21 cellular contexts compared by ENCODE assay signal in genomic region chr14:23494223-23494622, GRCh38. TPM values are rescaled to one million over a fixed set of nuclear protein-coding genes. Genes with fewer than 3 reads are reported as not detected.
DNase-seq lines count a peak whose midpoint lies in the region; ATAC-seq, FAIRE-seq and TF ChIP-seq lines count a peak whose summit lies in the region.
"Had no signal": no experiment of that assay in that cellular context is flagged by ENCODE, and none has a peak within 500 bp of the region (broad histone marks: within the 10 kb centered on the region; RNA-seq: fewer than 3 reads in every experiment).

No MANE protein-coding gene starts in this region.

- WGBS in HepG2 (ENCODE audit: low lambda C conversion rate), result 96% methylated on average over 2 of the region's 2 CpGs

- TF ChIP-seq EP300 in HepG2 (IDR thresholded peaks at IDR 0.05; ENCODE audit: low read depth in 2 of 2, low read length in 2 of 2), result no peak
- no peak for TF ChIP-seq EP300 in HepG2 (CRISPR knock-in tag; IDR thresholded peaks at IDR 0.05; ENCODE audit: borderline replicate concordance)

- POLR2A ChIA-PET in HepG2 (lab: Yijun Ruan, JAX), result interaction anchor here (0.6 to 1.8 kb wide), 6 partner anchors 8 to 173 kb away, joined by 3 to 7 read pairs (median 4); partner anchors contain the start of genes AP1G2, PABPN1 and THTPA

- no peak for TF ChIP-seq CTCF in HepG2 (CRISPR knock-in tag; IDR thresholded peaks at IDR 0.05)

- H3K36me3 Mint-ChIP-seq in activated CD8-positive, alpha-beta memory T cell treated with anti-CD3 and anti-CD28 coated beads, Interleukin-2, amount 10 ng/mL, durations not matched to agents 7 days and 5 days, result no peaks in the 10 kb centered on the region

- no peak overlapping the region for H3K27ac ChIP-seq in HepG2 (ENCODE audit: extremely low read length, insufficient read depth, low read length)
- H3K27ac ChIP-seq: coronary artery, esophagus muscularis mucosa had no signal

- TF ChIP-seq RAD21 in HepG2 (CRISPR knock-in tag; IDR thresholded peaks at IDR 0.05), result no peak

- no peak overlapping the region for H3K4me3 ChIP-seq in HepG2 (replicated peaks in 1 of 3; ENCODE audit: insufficient read depth in 1 of 3, low read depth in 2 of 3, low read length in 3 of 3)
- H3K4me3 ChIP-seq: coronary artery, esophagus muscularis mucosa, ovary had no signal

- H2AFZ ChIP-seq in HepG2 (ENCODE audit: low read length), result no peak overlapping the region

- CTCF ChIA-PET in HepG2 (lab: Yijun Ruan, JAX; ENCODE audit: low intra/inter-chr PET ratio, low total read pairs), result no interaction called here
- CTCF ChIA-PET in activated CD8-positive, alpha-beta memory T cell treated with anti-CD3 and anti-CD28 coated beads, Interleukin-2, amount 10 ng/mL, durations not matched to agents 7 days and 5 days (lab: Charles Lee), result no interaction called here

- no peaks in the 10 kb centered on the region for H3K79me2 ChIP-seq in HepG2 (ENCODE audit: insufficient read depth, low read length)

- no peaks in the 10 kb centered on the region for H3K4me1 Mint-ChIP-seq in activated CD8-positive, alpha-beta memory T cell treated with anti-CD3 and anti-CD28 coated beads, Interleukin-2, amount 10 ng/mL, durations not matched to agents 7 days and 5 days
- H3K4me1 Mint-ChIP-seq: activated naive CD8-positive, alpha-beta T cell treated with anti-CD3 and anti-CD28 coated beads, Interleukin-2, amount 50 U/mL, for 24 hours; T-cell had no signal

- in situ Hi-C loops in HepG2 (cut with HindIII; ENCODE audit: extremely low pct_ligation_motif_present, low pct_unique_long_range_greater_than_20kb), result no loop called here

- H3K27ac Mint-ChIP-seq in activated CD8-positive, alpha-beta memory T cell treated with anti-CD3 and anti-CD28 coated beads, Interleukin-2, amount 10 ng/mL, durations not matched to agents 7 days and 5 days, result no peak overlapping the region
- H3K27ac Mint-ChIP-seq: activated naive CD8-positive, alpha-beta T cell treated with anti-CD3 and anti-CD28 coated beads, Interleukin-2, amount 50 U/mL, for 24 hours; mesothelial cell of epicardium; T-cell had no signal

- TF ChIP-seq POLR2A in HepG2 (IDR thresholded peaks at IDR 0.05; ENCODE audit: insufficient read depth in 1 of 2, low read depth in 2 of 2, low read length in 2 of 2), result no peak

- intact Hi-C loops in HepG2 (cut with micrococcal nuclease; ENCODE audit: unreplicated experiment), result no loop called here

- no peak overlapping the region for H3K4me2 ChIP-seq in HepG2 (ENCODE audit: low read depth, low read length)

- no peaks in the 10 kb centered on the region for H3K9me3 ChIP-seq in HepG2 (ENCODE audit: low read length)
- H3K9me3 ChIP-seq: esophagus muscularis mucosa, ovary had no signal

- H3K27me3 Mint-ChIP-seq in activated CD8-positive, alpha-beta memory T cell treated with anti-CD3 and anti-CD28 coated beads, Interleukin-2, amount 10 ng/mL, durations not matched to agents 7 days and 5 days, result no peaks in the 10 kb centered on the region
- H3K27me3 Mint-ChIP-seq: activated naive CD8-positive, alpha-beta T cell treated with anti-CD3 and anti-CD28 coated beads, Interleukin-2, amount 50 U/mL, for 24 hours; T-cell had no signal

- peak; percentile 12 for FAIRE-seq in HepG2 (lab: Jason Lieb, UNC)

- ATAC-seq in HepG2 (no peak), GM18873 (IDR thresholded peaks at IDR 0.05; ENCODE audit: low FRiP score, unreplicated experiment) (no peak), HG03378 (IDR thresholded peaks at IDR 0.05; ENCODE audit: unreplicated experiment) (no peak), GM18907 (IDR thresholded peaks at IDR 0.05; ENCODE audit: unreplicated experiment) (no peak)
- ATAC-seq in activated CD8-positive, alpha-beta memory T cell treated with anti-CD3 and anti-CD28 coated beads, Interleukin-2, amount 10 ng/mL, durations not matched to agents 7 days and 5 days, result no peak
- ATAC-seq: activated CD4-positive, CD25-positive, alpha-beta regulatory T cell treated with anti-CD3 and anti-CD28 coated beads, Interleukin-2, amount 50 U/mL, for 24 hours; activated naive CD8-positive, alpha-beta T cell treated with anti-CD3 and anti-CD28 coated beads, Interleukin-2, amount 50 U/mL, for 24 hours; T-cell had no signal

- H3K4me3 Mint-ChIP-seq in activated CD8-positive, alpha-beta memory T cell treated with anti-CD3 and anti-CD28 coated beads, Interleukin-2, amount 10 ng/mL, durations not matched to agents 7 days and 5 days, result no peak overlapping the region
- H3K4me3 Mint-ChIP-seq: activated naive CD8-positive, alpha-beta T cell treated with anti-CD3 and anti-CD28 coated beads, Interleukin-2, amount 50 U/mL, for 24 hours; mesothelial cell of epicardium; T-cell had no signal

- no peak overlapping the region for H3K9ac ChIP-seq in HepG2 (ENCODE audit: insufficient read depth, low read depth, low read length)

- H3K9me3 Mint-ChIP-seq in activated CD8-positive, alpha-beta memory T cell treated with anti-CD3 and anti-CD28 coated beads, Interleukin-2, amount 10 ng/mL, durations not matched to agents 7 days and 5 days (ENCODE audit: low read depth), result no peaks in the 10 kb centered on the region
- H3K9me3 Mint-ChIP-seq: activated naive CD8-positive, alpha-beta T cell treated with anti-CD3 and anti-CD28 coated beads, Interleukin-2, amount 50 U/mL, for 24 hours; mesothelial cell of epicardium; T-cell had no signal

- BruUV-seq in HepG2 (replicated peaks; lab: Mats Ljungman, UMichigan), result no TSS peak

- DNase-seq in COR-L47 (lab: John Stamatoyannopoulos, UW) (peak; percentile 65), LHCN-M2 (ENCODE audit: low read depth) (peak; percentile 18), ecto neural progenitor cell (ENCODE audit: low spot score) (peak; percentile 76), HepG2 (ENCODE audit: low spot score) (peak; percentile 57)
- DNase-seq in activated CD8-positive, alpha-beta memory T cell treated with anti-CD3 and anti-CD28 coated beads, Interleukin-2, amount 10 ng/mL, durations not matched to agents 7 days and 5 days, result no peak
- DNase-seq: activated naive CD8-positive, alpha-beta T cell treated with anti-CD3 and anti-CD28 coated beads, Interleukin-2, amount 50 U/mL, for 24 hours; activated T-cell treated with anti-CD3 and anti-CD28 coated beads, Interleukin-2, amount 50 U/mL, for 1 hour; DMS 273 treated with DMSO at 0.1 percent for 48 hours; NCI-H1105; NCI-H526; T-cell had no signal

- peaks cover 7 to 12% of the 10 kb centered on the region in 2 experiments; a peak in 2 of 5 replicates for H3K36me3 ChIP-seq in HepG2 (replicated peaks in 1 of 2; ENCODE audit: control insufficient read depth in 1 of 2, insufficient read depth in 2 of 2, low read length in 2 of 2)
- H3K36me3 ChIP-seq: ovary had no signal

- no peaks in the 10 kb centered on the region for H3K27me3 ChIP-seq in HepG2 (ENCODE audit: control insufficient read depth in 1 of 2, insufficient read depth in 2 of 2, low read length in 2 of 2)
- H3K27me3 ChIP-seq: esophagus muscularis mucosa, ovary had no signal

- H4K20me1 ChIP-seq in HepG2 (ENCODE audit: insufficient read depth, low read length), result no peaks in the 10 kb centered on the region; the same call in 1 of the 2 replicates

- H3K4me1 ChIP-seq in HepG2 (ENCODE audit: insufficient read depth, low read length), result peaks cover 28% of the 10 kb centered on the region
- H3K4me1 ChIP-seq: esophagus muscularis mucosa had no signal

RNA-seq across cellular contexts. Expression of gene NGDN, which starts 24.7 kb away (rescaled TPM):
- total RNA-seq in LHCN-M2 (2014; rRNA removed), result 37.1 and 41.3 TPM in 2 replicates
- 27.4 TPM for polyA plus RNA-seq in LHCN-M2 (2012)
- total RNA-seq in HepG2 (2016; rRNA removed; fragmentation: Illumina TruSeq; extraction: Trizol), result 216 and 241 TPM in 2 replicates
- total RNA-seq in HepG2 (2016; cell fraction: cytosol; rRNA removed; fragmentation: Illumina TruSeq; extraction: Trizol; ENCODE audit: low read depth), result 81.7 and 93.0 TPM in 2 replicates
- 225 and 237 TPM in 2 replicates for total RNA-seq in HepG2 (2016; cell fraction: insoluble cytoplasmic fraction; rRNA removed; fragmentation: Illumina TruSeq; extraction: Trizol)
- 66.4 and 83.1 TPM in 2 replicates for total RNA-seq in HepG2 (2016; cell fraction: membrane; rRNA removed; fragmentation: Illumina TruSeq; extraction: Trizol)
- total RNA-seq in HepG2 (2016; cell fraction: nucleus; rRNA removed; fragmentation: Illumina TruSeq; extraction: Trizol), result 177 and 204 TPM in 2 replicates
- polyA plus RNA-seq in HepG2 (2011; rRNA removed), result 131 and 154 TPM in 2 replicates
- polyA plus RNA-seq in HepG2 (2011; cell fraction: cytosol; rRNA removed), result 82.4 and 111 TPM in 2 replicates
- 104 and 123 TPM in 2 replicates for polyA plus RNA-seq in HepG2 (2011; cell fraction: nucleus; rRNA removed)
- polyA plus RNA-seq in HepG2 (2012), result 117 and 133 TPM in 2 replicates
- 21.2 and 22.9 TPM in 2 replicates for polyA plus RNA-seq in HepG2 (2016; cell fraction: cytosol; fragmentation: Illumina TruSeq; extraction: Trizol; ENCODE audit: low read depth)
- 196 and 227 TPM in 2 replicates for polyA plus RNA-seq in HepG2 (2016; cell fraction: insoluble cytoplasmic fraction; fragmentation: Illumina TruSeq; extraction: Trizol; ENCODE audit: low read depth)
- polyA plus RNA-seq in HepG2 (2016; cell fraction: membrane; fragmentation: Illumina TruSeq; extraction: Trizol; ENCODE audit: low read depth), result 27.9 and 28.0 TPM in 2 replicates
- 212 and 217 TPM in 2 replicates for polyA plus RNA-seq in HepG2 (2016; cell fraction: nucleus; fragmentation: Illumina TruSeq; extraction: Trizol; ENCODE audit: insufficient read depth, low read depth)
- polyA minus RNA-seq in HepG2 (2011; rRNA and poly(A)+ RNA removed; ENCODE audit: low replicate concordance), result 23.6 and 38.1 TPM in 2 replicates
- 48.0 and 49.4 TPM in 2 replicates for polyA minus RNA-seq in HepG2 (2011; cell fraction: cytosol; rRNA and poly(A)+ RNA removed)
- 243 and 292 TPM in 2 replicates for polyA minus RNA-seq in HepG2 (2011; cell fraction: nucleus; rRNA and poly(A)+ RNA removed)
- 10 to 100 TPM; 42.7 to 53.0 TPM for total RNA-seq in activated CD8-positive, alpha-beta memory T cell treated with anti-CD3 and anti-CD28 coated beads, Interleukin-2, amount 10 ng/mL, durations not matched to agents 7 days and 5 days

RNA-seq across cellular contexts. Expression of gene ZFHX2, which starts 57.3 kb away (rescaled TPM):
- total RNA-seq in LHCN-M2 (2014; rRNA removed), result 0.29 and 0.32 TPM in 2 replicates
- polyA plus RNA-seq in LHCN-M2 (2012), result 0.16 TPM
- 0.44 and 0.49 TPM in 2 replicates for total RNA-seq in HepG2 (2016; rRNA removed; fragmentation: Illumina TruSeq; extraction: Trizol)
- 0.81 and 0.88 TPM in 2 replicates for total RNA-seq in HepG2 (2016; cell fraction: cytosol; rRNA removed; fragmentation: Illumina TruSeq; extraction: Trizol; ENCODE audit: low read depth)
- 0.39 and 0.40 TPM in 2 replicates for total RNA-seq in HepG2 (2016; cell fraction: insoluble cytoplasmic fraction; rRNA removed; fragmentation: Illumina TruSeq; extraction: Trizol)
- 0.49 and 0.62 TPM in 2 replicates for total RNA-seq in HepG2 (2016; cell fraction: membrane; rRNA removed; fragmentation: Illumina TruSeq; extraction: Trizol)
- 0.78 and 1.1 TPM in 2 replicates for total RNA-seq in HepG2 (2016; cell fraction: nucleus; rRNA removed; fragmentation: Illumina TruSeq; extraction: Trizol)
- polyA plus RNA-seq in HepG2 (2011; rRNA removed), result 0.17 and 0.24 TPM in 2 replicates
- 0.04 and 0.22 TPM in 2 replicates for polyA plus RNA-seq in HepG2 (2011; cell fraction: cytosol; rRNA removed)
- 1.2 and 1.4 TPM in 2 replicates for polyA plus RNA-seq in HepG2 (2011; cell fraction: nucleus; rRNA removed)
- 0.92 and 0.93 TPM in 2 replicates for polyA plus RNA-seq in HepG2 (2012)
- 0.29 TPM in 2 replicates for polyA plus RNA-seq in HepG2 (2016; cell fraction: cytosol; fragmentation: Illumina TruSeq; extraction: Trizol; ENCODE audit: low read depth)
- 0.53 and 0.73 TPM in 2 replicates for polyA plus RNA-seq in HepG2 (2016; cell fraction: insoluble cytoplasmic fraction; fragmentation: Illumina TruSeq; extraction: Trizol; ENCODE audit: low read depth)
- polyA plus RNA-seq in HepG2 (2016; cell fraction: membrane; fragmentation: Illumina TruSeq; extraction: Trizol; ENCODE audit: low read depth), result 0.19 and 0.22 TPM in 2 replicates
- 0.79 and 1.2 TPM in 2 replicates for polyA plus RNA-seq in HepG2 (2016; cell fraction: nucleus; fragmentation: Illumina TruSeq; extraction: Trizol; ENCODE audit: insufficient read depth, low read depth)
- polyA minus RNA-seq in HepG2 (2011; rRNA and poly(A)+ RNA removed; ENCODE audit: low replicate concordance), result 0.21 and 1.7 TPM in 2 replicates
- polyA minus RNA-seq in HepG2 (2011; cell fraction: cytosol; rRNA and poly(A)+ RNA removed), result 0.26 and 1.6 TPM in 2 replicates
- polyA minus RNA-seq in HepG2 (2011; cell fraction: nucleus; rRNA and poly(A)+ RNA removed), result 1.7 and 2.2 TPM in 2 replicates
- total RNA-seq in activated CD8-positive, alpha-beta memory T cell treated with anti-CD3 and anti-CD28 coated beads, Interleukin-2, amount 10 ng/mL, durations not matched to agents 7 days and 5 days, result 1 to 10 TPM; 1.8 to 2.7 TPM
- total RNA-seq: RPMI7951 had no signal

RNA-seq across cellular contexts. Expression of gene MYH7, which starts 58.8 kb away (rescaled TPM):
- 0.06 and 0.17 TPM in 2 replicates for total RNA-seq in LHCN-M2 (2014; rRNA removed)
- polyA plus RNA-seq in LHCN-M2 (2012), result 0.09 TPM
- total RNA-seq in HepG2 (2016; rRNA removed; fragmentation: Illumina TruSeq; extraction: Trizol), result 0.04 TPM in 1 of 2 replicates, not detected in the other
- total RNA-seq in HepG2 (2016; cell fraction: cytosol; rRNA removed; fragmentation: Illumina TruSeq; extraction: Trizol; ENCODE audit: low read depth), result not detected in 2 replicates
- not detected in 2 replicates for total RNA-seq in HepG2 (2016; cell fraction: insoluble cytoplasmic fraction; rRNA removed; fragmentation: Illumina TruSeq; extraction: Trizol)
- not detected in 2 replicates for total RNA-seq in HepG2 (2016; cell fraction: membrane; rRNA removed; fragmentation: Illumina TruSeq; extraction: Trizol)
- total RNA-seq in HepG2 (2016; cell fraction: nucleus; rRNA removed; fragmentation: Illumina TruSeq; extraction: Trizol), result 0.06 TPM in 1 of 2 replicates, not detected in the other
- 0.01 and 0.04 TPM in 2 replicates for polyA plus RNA-seq in HepG2 (2011; rRNA removed)
- polyA plus RNA-seq in HepG2 (2011; cell fraction: cytosol; rRNA removed), result 0.01 TPM in 2 replicates
- 0.02 and 0.08 TPM in 2 replicates for polyA plus RNA-seq in HepG2 (2011; cell fraction: nucleus; rRNA removed)
- 0.05 and 0.07 TPM in 2 replicates for polyA plus RNA-seq in HepG2 (2012)
- polyA plus RNA-seq in HepG2 (2016; cell fraction: cytosol; fragmentation: Illumina TruSeq; extraction: Trizol; ENCODE audit: low read depth), result not detected in 2 replicates
- 0.04 and 0.05 TPM in 2 replicates for polyA plus RNA-seq in HepG2 (2016; cell fraction: insoluble cytoplasmic fraction; fragmentation: Illumina TruSeq; extraction: Trizol; ENCODE audit: low read depth)
- not detected in 2 replicates for polyA plus RNA-seq in HepG2 (2016; cell fraction: membrane; fragmentation: Illumina TruSeq; extraction: Trizol; ENCODE audit: low read depth)
- not detected in 2 replicates for polyA plus RNA-seq in HepG2 (2016; cell fraction: nucleus; fragmentation: Illumina TruSeq; extraction: Trizol; ENCODE audit: insufficient read depth, low read depth)
- 0.28 TPM in 1 of 2 replicates, not detected in the other for polyA minus RNA-seq in HepG2 (2011; rRNA and poly(A)+ RNA removed; ENCODE audit: low replicate concordance)
- polyA minus RNA-seq in HepG2 (2011; cell fraction: cytosol; rRNA and poly(A)+ RNA removed), result 0.10 TPM in 1 of 2 replicates, not detected in the other
- polyA minus RNA-seq in HepG2 (2011; cell fraction: nucleus; rRNA and poly(A)+ RNA removed), result not detected in 2 replicates
- under 1 TPM; 0.09 to 0.16 TPM for total RNA-seq in activated CD8-positive, alpha-beta memory T cell treated with anti-CD3 and anti-CD28 coated beads, Interleukin-2, amount 10 ng/mL, durations not matched to agents 7 days and 5 days
- total RNA-seq: H4, mesothelial cell of epicardium, RPMI7951, T-cell had no signal
